Comparison of ENCODE assay signal across 9 cellular contexts in the genomic region with DNA sequence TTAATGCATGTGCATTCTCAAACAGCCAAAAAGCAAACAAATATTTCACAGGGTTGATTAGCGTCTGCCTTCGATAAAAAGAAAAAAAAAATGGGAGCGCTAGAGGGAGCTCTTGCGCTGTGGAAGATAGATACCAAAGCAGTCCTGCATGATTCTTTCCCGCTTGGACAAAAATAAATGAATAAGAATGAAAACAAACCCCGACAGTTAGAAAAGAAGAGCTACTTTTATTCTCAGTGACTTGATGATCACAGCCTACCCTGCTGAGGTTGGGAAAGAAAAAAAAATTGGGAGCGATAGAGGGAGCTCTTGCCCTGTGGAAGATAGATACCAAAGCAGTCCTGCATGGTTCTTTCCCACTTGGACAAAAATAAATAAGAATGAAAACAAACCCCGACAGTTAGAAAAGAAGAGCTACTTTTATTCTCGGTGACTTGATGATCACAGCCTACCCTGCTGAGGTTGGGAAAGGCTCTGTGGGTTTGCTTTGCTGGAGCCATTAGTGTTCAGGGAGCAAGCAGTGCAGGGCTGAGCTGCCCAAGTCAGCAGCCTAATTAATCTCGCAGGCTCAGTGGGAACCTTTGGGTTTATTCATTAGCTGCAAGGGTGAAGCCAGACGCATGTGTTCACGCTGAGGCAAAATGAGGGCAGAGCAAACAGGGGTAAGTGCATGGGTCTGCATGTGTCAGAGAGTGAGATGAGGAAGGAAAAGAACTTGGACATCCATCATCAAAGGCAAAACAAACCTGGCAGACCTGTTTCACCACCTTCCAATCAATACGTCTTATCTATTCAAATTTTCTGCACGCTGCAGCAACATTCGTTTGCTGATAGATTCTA.
DNase-seq lines count a peak whose midpoint lies in the region; ATAC-seq and TF ChIP-seq lines count a peak whose summit lies in the region.
"Had no signal": no experiment of that assay in that cellular context is flagged by ENCODE, and none has a peak within 500 bp of the region (broad histone marks: within the 10 kb centered on the region; RNA-seq: fewer than 3 reads in every experiment).

No MANE protein-coding gene starts in this region.

- H3K36me3 ChIP-seq in brain microvascular endothelial cell (replicated peaks) = no peaks in the 10 kb centered on the region
- H3K36me3 ChIP-seq in mesenchymal stem cell (ENCODE audit: control insufficient read depth in 1 of 2, insufficient read depth in 2 of 2, low read depth in 1 of 2, low read length in 2 of 2) = no peaks in the 10 kb centered on the region

- WGBS in mesenchymal stem cell = 63% methylated on average over 5 of the region's 15 CpGs

- TF ChIP-seq CTCF in AG04450 (IDR thresholded peaks at IDR 0.05; ENCODE audit: low read depth, low read length) (peak; percentile 46), GM10248 (IDR thresholded peaks at IDR 0.05; ENCODE audit: control extremely low read depth, extremely low read depth, low read depth, missing control alignments) (no peak), brain microvascular endothelial cell (IDR thresholded peaks at IDR 0.05; ENCODE audit: low read depth, low read length, missing control alignments) (peak; percentile 72)

- H3K79me1 ChIP-seq in mesenchymal stem cell (replicated peaks; ENCODE audit: low read length, poor library complexity, severe bottlenecking) = no peaks in the 10 kb centered on the region

- H3K36me3 Mint-ChIP-seq in activated naive CD8-positive, alpha-beta T cell treated with anti-CD3 and anti-CD28 coated beads, Interleukin-2, amount 50 U/mL, for 24 hours (ENCODE audit: low read depth) = no peaks in the 10 kb centered on the region

- H3K14ac ChIP-seq in mesenchymal stem cell (ENCODE audit: low read length in 2 of 2) = no peak overlapping the region

- peak overlapping the region; percentile 39 for H3K4me2 ChIP-seq in mesenchymal stem cell (ENCODE audit: low read length, poor library complexity, severe bottlenecking)

- no peak overlapping the region for H2BK15ac ChIP-seq in mesenchymal stem cell (ENCODE audit: low read depth, poor library complexity, severe bottlenecking)

- no peaks in the 10 kb centered on the region for H3K4me1 Mint-ChIP-seq in activated naive CD8-positive, alpha-beta T cell treated with anti-CD3 and anti-CD28 coated beads, Interleukin-2, amount 50 U/mL, for 24 hours

- no peak overlapping the region for H2AK5ac ChIP-seq in mesenchymal stem cell (ENCODE audit: low read length, severe bottlenecking)

- in situ Hi-C loops in brain microvascular endothelial cell (cut with HindIII; ENCODE audit: low pct_ligation_motif_present, low sequenced_read_pairs) = no loop called here

- H3K23ac ChIP-seq in mesenchymal stem cell (ENCODE audit: low read length in 2 of 2) = no peak overlapping the region

- no peak overlapping the region for H3K4me3 Mint-ChIP-seq in activated naive CD8-positive, alpha-beta T cell treated with anti-CD3 and anti-CD28 coated beads, Interleukin-2, amount 50 U/mL, for 24 hours

- H2BK5ac ChIP-seq in mesenchymal stem cell (ENCODE audit: low read depth, low read length, poor library complexity, severe bottlenecking) = no peak overlapping the region

- no peak overlapping the region for H3K27ac ChIP-seq in AG04450 (ENCODE audit: low read depth, low read length)
- no peak overlapping the region for H3K27ac ChIP-seq in brain microvascular endothelial cell
- H3K27ac ChIP-seq in mesenchymal stem cell (ENCODE audit: low read length, poor library complexity, severe bottlenecking) = no peak overlapping the region
- H3K27ac ChIP-seq: HL-60 had no signal

- H3K4me1 ChIP-seq in mesenchymal stem cell (ENCODE audit: control insufficient read depth, insufficient read depth, low read depth, low read length) = peaks cover 1% of the 10 kb centered on the region

- no peaks in the 10 kb centered on the region for H3K27me3 ChIP-seq in AG04450 (ENCODE audit: control insufficient read depth, insufficient read depth, low read length)
- no peaks in the 10 kb centered on the region for H3K27me3 ChIP-seq in brain microvascular endothelial cell (replicated peaks)
- peaks cover 0 to 10% of the 10 kb centered on the region in 2 experiments for H3K27me3 ChIP-seq in mesenchymal stem cell (ENCODE audit: control insufficient read depth in 1 of 2, insufficient read depth in 1 of 2, low read length in 2 of 2)

- H2BK12ac ChIP-seq in mesenchymal stem cell (ENCODE audit: low read length in 2 of 2) = no peak overlapping the region

- H3K9me3 ChIP-seq in AG04450 (ENCODE audit: control insufficient read depth, insufficient read depth, low read length) (no peaks in the 10 kb centered on the region), mesenchymal stem cell (ENCODE audit: control insufficient read depth, low read length) (no peaks in the 10 kb centered on the region)

- no peak overlapping the region for H3K4me3 ChIP-seq in AG04450 (ENCODE audit: low read depth, low read length)
- no peak overlapping the region for H3K4me3 ChIP-seq in brain microvascular endothelial cell (ENCODE audit: low read depth, low read length)
- no peak overlapping the region for H3K4me3 ChIP-seq in mesenchymal stem cell (ENCODE audit: insufficient read depth in 1 of 2, low read depth in 1 of 2, low read length in 2 of 2)

- H2BK120ac ChIP-seq in mesenchymal stem cell (ENCODE audit: low read depth, low read length) = no peak overlapping the region

- no peak overlapping the region for H4K91ac ChIP-seq in mesenchymal stem cell (ENCODE audit: low read length)

- no peak overlapping the region for H3K9ac ChIP-seq in mesenchymal stem cell (ENCODE audit: low read length)

- H4K8ac ChIP-seq in mesenchymal stem cell (ENCODE audit: low read length) = no peak overlapping the region

- H3K4ac ChIP-seq in mesenchymal stem cell (ENCODE audit: low read depth in 1 of 2, low read length in 2 of 2) = no peak overlapping the region

- H3K27me3 Mint-ChIP-seq in activated naive CD8-positive, alpha-beta T cell treated with anti-CD3 and anti-CD28 coated beads, Interleukin-2, amount 50 U/mL, for 24 hours = no peaks in the 10 kb centered on the region

- DNase-seq in AG04450 (ENCODE audit: low read depth, low spot score) (no peak), GM10248 (ENCODE audit: extremely low spot score) (peak; percentile 9), NCI-H1417 (lab: John Stamatoyannopoulos, UW) (peak; percentile 63 to 90 (median 75)), brain microvascular endothelial cell (peak; percentile 5), mesenchymal stem cell (peak; percentile 2), NCI-H1436 (lab: John Stamatoyannopoulos, UW) (no peak)
- DNase-seq in activated naive CD8-positive, alpha-beta T cell treated with anti-CD3 and anti-CD28 coated beads, Interleukin-2, amount 50 U/mL, for 24 hours = no peak

- no peak overlapping the region for H2AFZ ChIP-seq in mesenchymal stem cell (ENCODE audit: low read depth, low read length)

- no peak overlapping the region for H3K27ac Mint-ChIP-seq in activated naive CD8-positive, alpha-beta T cell treated with anti-CD3 and anti-CD28 coated beads, Interleukin-2, amount 50 U/mL, for 24 hours

- no peak for ATAC-seq in HG02852 (IDR thresholded peaks at IDR 0.05; ENCODE audit: unreplicated experiment)
- no peak for ATAC-seq in activated naive CD8-positive, alpha-beta T cell treated with anti-CD3 and anti-CD28 coated beads, Interleukin-2, amount 50 U/mL, for 24 hours

- no peaks in the 10 kb centered on the region for H3K9me3 Mint-ChIP-seq in activated naive CD8-positive, alpha-beta T cell treated with anti-CD3 and anti-CD28 coated beads, Interleukin-2, amount 50 U/mL, for 24 hours

- CTCF ChIA-PET in AG04450 (lab: Charles Lee) (interaction anchor here (0.5 to 2.2 kb wide), 13 partner anchors 7 to 1725 kb away, joined by 3 to 19 read pairs (median 3); no protein-coding TSS in a partner anchor), GM10248 (lab: Yijun Ruan, JAX) (interaction anchor here (0.7 to 1.6 kb wide), 7 partner anchors 9 to 102 kb away, joined by 3 to 6 read pairs (median 3); no protein-coding TSS in a partner anchor)

- no peak overlapping the region for H3K18ac ChIP-seq in mesenchymal stem cell (ENCODE audit: low read depth in 1 of 2, low read length in 2 of 2)

- POLR2A ChIA-PET in AG04450 (lab: Yijun Ruan, JAX) = no interaction called here
- POLR2A ChIA-PET in GM10248 (lab: Yijun Ruan, JAX) = interaction anchor here (0.6 kb wide), 1 partner anchor 1166 kb away, joined by 3 read pairs; no protein-coding TSS in a partner anchor

Comparison
In these comparisons a context has a peak if more than half of its experiments do, and no peak if none do; other contexts are left out.
1. DNase-seq: peak in GM10248 (single experiment), NCI-H1417 (3 of 3), brain microvascular endothelial cell (single experiment) and mesenchymal stem cell (single experiment); none in AG04450 (single experiment), NCI-H1436 (single experiment) and activated naive CD8-positive, alpha-beta T cell treated with anti-CD3 and anti-CD28 coated beads, Interleukin-2, amount 50 U/mL, for 24 hours (single experiment).